Comparison of ENCODE assay signal across 15 cellular contexts in the genomic region with DNA sequence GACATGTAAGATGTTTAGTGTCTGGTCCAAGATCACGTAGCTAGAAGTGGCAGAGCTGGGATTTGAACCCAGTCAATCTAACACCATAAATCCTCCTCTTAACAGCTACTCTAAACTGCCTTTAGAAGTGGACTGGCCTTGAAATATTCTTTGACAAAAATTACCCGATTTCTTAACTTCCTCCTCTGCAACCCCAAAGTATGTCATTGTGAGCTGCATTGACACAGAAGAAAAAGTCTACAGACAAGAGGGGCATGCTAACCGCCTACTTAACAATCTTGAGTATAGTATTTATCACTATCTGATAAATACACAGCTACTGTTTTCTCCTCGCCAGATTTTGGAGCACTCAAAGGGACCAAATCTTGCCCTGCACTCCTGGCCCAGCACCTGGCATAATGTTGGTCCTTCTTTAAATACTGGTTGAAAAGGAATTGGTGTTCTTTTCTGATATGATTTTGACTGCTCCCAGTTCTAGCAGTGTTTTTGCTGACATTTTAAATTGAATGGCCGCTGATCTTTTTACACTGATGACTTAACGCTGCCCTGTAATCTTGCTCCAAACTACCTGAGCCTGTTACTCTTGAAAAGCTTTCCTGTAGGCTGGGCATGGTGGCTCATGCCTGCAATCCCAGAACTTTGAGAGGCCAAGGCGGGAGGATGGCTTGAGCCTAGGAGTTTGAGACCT.
"Had no signal": no experiment of that assay in that cellular context is flagged by ENCODE, and none has a peak within 500 bp of the region (broad histone marks: within the 10 kb centered on the region; RNA-seq: fewer than 3 reads in every experiment).

No MANE protein-coding gene starts in this region.

- H3K27me3 Mint-ChIP-seq: activated CD4-positive, alpha-beta memory T cell treated with anti-CD3 and anti-CD28 coated beads, Interleukin-2, amount 10 ng/mL, durations not matched to agents 7 days and 5 days; activated CD4-positive, alpha-beta T cell treated with anti-CD3 and anti-CD28 coated beads for 36 hours had no signal

- H3K4me3 Mint-ChIP-seq: activated CD4-positive, alpha-beta memory T cell treated with anti-CD3 and anti-CD28 coated beads, Interleukin-2, amount 10 ng/mL, durations not matched to agents 7 days and 5 days; activated CD4-positive, alpha-beta T cell treated with anti-CD3 and anti-CD28 coated beads for 36 hours; nephron; T-helper 2 cell treated with Interferon-gamma antibody and Interleukin-4, amounts not matched to agents 5 μg/mL and 100 μg/mL, for 36 hours had no signal

- H3K27ac ChIP-seq: breast epithelium, sigmoid colon had no signal

- H3K9me3 ChIP-seq: breast epithelium, mucosa of descending colon, sigmoid colon had no signal

- DNase-seq: activated CD4-positive, alpha-beta memory T cell treated with anti-CD3 and anti-CD28 coated beads, Interleukin-2, amount 10 ng/mL, durations not matched to agents 7 days and 5 days; activated CD4-positive, alpha-beta T cell treated with anti-CD3 and anti-CD28 coated beads for 36 hours; aorta; dorsolateral prefrontal cortex; glutamatergic neuron; left colon; mammary epithelial cell; mucosa of descending colon; sigmoid colon; stimulated activated CD4-positive, alpha-beta T cell treated with anti-CD3 and anti-CD28 coated beads, Interleukin-2, amount 100 ng/mL, for 24 hours; stimulated activated naive CD4-positive, alpha-beta T cell had no signal

- H3K36me3 ChIP-seq: breast epithelium, sigmoid colon had no signal

- H3K27me3 ChIP-seq: breast epithelium, dorsolateral prefrontal cortex, sigmoid colon had no signal

- H3K9me3 Mint-ChIP-seq: activated CD4-positive, alpha-beta memory T cell treated with anti-CD3 and anti-CD28 coated beads, Interleukin-2, amount 10 ng/mL, durations not matched to agents 7 days and 5 days; nephron; T-helper 2 cell treated with Interferon-gamma antibody and Interleukin-4, amounts not matched to agents 5 μg/mL and 100 μg/mL, for 36 hours had no signal

- H3K4me3 ChIP-seq: breast epithelium, dorsolateral prefrontal cortex, mucosa of descending colon, sigmoid colon had no signal

- ATAC-seq: activated CD4-positive, alpha-beta T cell treated with anti-CD3 and anti-CD28 coated beads for 36 hours; esophagus mucosa; left colon; mucosa of descending colon had no signal

- H3K27ac Mint-ChIP-seq: activated CD4-positive, alpha-beta memory T cell treated with anti-CD3 and anti-CD28 coated beads, Interleukin-2, amount 10 ng/mL, durations not matched to agents 7 days and 5 days; activated CD4-positive, alpha-beta T cell treated with anti-CD3 and anti-CD28 coated beads for 36 hours; T-helper 2 cell treated with Interferon-gamma antibody and Interleukin-4, amounts not matched to agents 5 μg/mL and 100 μg/mL, for 36 hours had no signal
